In genomic region chr6:351011-351866, GRCh38 we compare ENCODE assay signal across 1 cellular context.
TF ChIP-seq lines count a peak whose summit lies in the region.

No MANE protein-coding gene starts in this region.

TF ChIP-seq in GM12878, 131 proteins besides CTCF, POLR2A, EP300 and RAD21:
- TF ChIP-seq WRNIP1 (IDR thresholded peaks at IDR 0.05; ENCODE audit: borderline replicate concordance, low read depth, low read length) = no peak
- TF ChIP-seq EGR1 (IDR thresholded peaks at IDR 0.05; ENCODE audit: borderline replicate concordance in 1 of 2, low read depth in 2 of 2, low read length in 2 of 2) = no peak
- TF ChIP-seq LARP7 (IDR thresholded peaks at IDR 0.05) = no peak
- TF ChIP-seq PKNOX1 (IDR thresholded peaks at IDR 0.05) = no peak
- TF ChIP-seq ATF3 (IDR thresholded peaks at IDR 0.05; ENCODE audit: borderline replicate concordance, extremely low read depth, low read depth, low read length) = no peak
- TF ChIP-seq PBX3 (IDR thresholded peaks at IDR 0.05; ENCODE audit: insufficient replicate concordance, low read depth, low read length) = no peak
- no peak for TF ChIP-seq NFXL1 (IDR thresholded peaks at IDR 0.05; ENCODE audit: borderline replicate concordance)
- TF ChIP-seq EZH2 (IDR thresholded peaks at IDR 0.05; ENCODE audit: borderline replicate concordance, control insufficient read depth, low read depth, low read length) = no peak
- no peak for TF ChIP-seq TARDBP (IDR thresholded peaks at IDR 0.05; ENCODE audit: borderline replicate concordance)
- TF ChIP-seq HDGF (IDR thresholded peaks at IDR 0.05) = no peak
- no peak for TF ChIP-seq JUND (IDR thresholded peaks at IDR 0.05; ENCODE audit: low read depth, low read length)
- TF ChIP-seq, protein P1, sequence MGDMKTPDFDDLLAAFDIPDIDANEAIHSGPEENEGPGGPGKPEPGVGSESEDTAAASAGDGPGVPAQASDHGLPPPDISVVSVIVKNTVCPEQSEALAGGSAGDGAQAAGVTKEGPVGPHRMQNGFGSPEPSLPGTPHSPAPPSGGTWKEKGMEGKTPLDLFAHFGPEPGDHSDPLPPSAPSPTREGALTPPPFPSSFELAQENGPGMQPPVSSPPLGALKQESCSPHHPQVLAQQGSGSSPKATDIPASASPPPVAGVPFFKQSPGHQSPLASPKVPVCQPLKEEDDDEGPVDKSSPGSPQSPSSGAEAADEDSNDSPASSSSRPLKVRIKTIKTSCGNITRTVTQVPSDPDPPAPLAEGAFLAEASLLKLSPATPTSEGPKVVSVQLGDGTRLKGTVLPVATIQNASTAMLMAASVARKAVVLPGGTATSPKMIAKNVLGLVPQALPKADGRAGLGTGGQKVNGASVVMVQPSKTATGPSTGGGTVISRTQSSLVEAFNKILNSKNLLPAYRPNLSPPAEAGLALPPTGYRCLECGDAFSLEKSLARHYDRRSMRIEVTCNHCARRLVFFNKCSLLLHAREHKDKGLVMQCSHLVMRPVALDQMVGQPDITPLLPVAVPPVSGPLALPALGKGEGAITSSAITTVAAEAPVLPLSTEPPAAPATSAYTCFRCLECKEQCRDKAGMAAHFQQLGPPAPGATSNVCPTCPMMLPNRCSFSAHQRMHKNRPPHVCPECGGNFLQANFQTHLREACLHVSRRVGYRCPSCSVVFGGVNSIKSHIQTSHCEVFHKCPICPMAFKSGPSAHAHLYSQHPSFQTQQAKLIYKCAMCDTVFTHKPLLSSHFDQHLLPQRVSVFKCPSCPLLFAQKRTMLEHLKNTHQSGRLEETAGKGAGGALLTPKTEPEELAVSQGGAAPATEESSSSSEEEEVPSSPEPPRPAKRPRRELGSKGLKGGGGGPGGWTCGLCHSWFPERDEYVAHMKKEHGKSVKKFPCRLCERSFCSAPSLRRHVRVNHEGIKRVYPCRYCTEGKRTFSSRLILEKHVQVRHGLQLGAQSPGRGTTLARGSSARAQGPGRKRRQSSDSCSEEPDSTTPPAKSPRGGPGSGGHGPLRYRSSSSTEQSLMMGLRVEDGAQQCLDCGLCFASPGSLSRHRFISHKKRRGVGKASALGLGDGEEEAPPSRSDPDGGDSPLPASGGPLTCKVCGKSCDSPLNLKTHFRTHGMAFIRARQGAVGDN (IDR thresholded peaks at IDR 0.05) = no peak
- no peak for TF ChIP-seq CUX1 (IDR thresholded peaks at IDR 0.05; ENCODE audit: insufficient replicate concordance, low read depth, low read length)
